In the genomic region with DNA sequence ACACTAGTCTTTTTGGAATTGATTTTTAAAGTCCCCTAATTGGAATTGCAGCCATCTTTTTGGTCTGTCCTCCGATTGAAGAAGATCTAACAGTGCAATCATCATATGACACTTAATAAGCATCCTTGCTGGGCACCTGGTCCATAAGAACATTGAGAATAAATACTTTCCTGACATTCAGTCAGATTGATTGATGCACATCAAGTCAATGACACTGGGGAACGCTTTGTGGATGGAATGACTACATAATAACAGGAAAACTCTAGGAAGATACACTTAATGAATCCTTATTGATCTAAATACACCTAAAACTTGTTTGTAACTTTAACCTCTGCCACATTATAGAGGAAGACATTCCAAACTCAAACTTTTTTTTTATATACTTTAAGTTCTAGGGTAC, we compare ENCODE assay signal across 1 cellular context.
"Had no signal": no experiment of that assay in that cellular context is flagged by ENCODE, and none has a peak within 500 bp of the region (broad histone marks: within the 10 kb centered on the region; RNA-seq: fewer than 3 reads in every experiment).

No MANE protein-coding gene starts in this region.

- H3K27me3 ChIP-seq: MG63 had no signal

- H3K36me3 ChIP-seq: MG63 had no signal

- H3K9me3 ChIP-seq: MG63 had no signal

- H3K4me3 ChIP-seq: MG63 had no signal
